8 cellular contexts compared by ENCODE assay signal in genomic region chr11:125112235-125112604, GRCh38. TPM values are rescaled to one million over a fixed set of nuclear protein-coding genes. Genes with fewer than 3 reads are reported as not detected.
DNase-seq lines count a peak whose midpoint lies in the region; ATAC-seq and TF ChIP-seq lines count a peak whose summit lies in the region.

No MANE protein-coding gene starts in this region.

- peak overlapping the region in 4 of 11 experiments; percentile 26 to 86 (median 43); a peak in 6 of 22 replicates for H3K9ac ChIP-seq in BLaER1 treated with 17β-estradiol and CSF1 and Interleukin-3, amounts not matched to agents 10 nM and 100 nM
- H3K9ac ChIP-seq in neural cell (ENCODE audit: low read length), result peak overlapping the region; percentile 78

- H3K36me3 ChIP-seq in BLaER1 treated with 17β-estradiol and CSF1 and Interleukin-3, amounts not matched to agents 10 nM and 100 nM, result peaks cover 0 to 3% (median 0%) of the 10 kb centered on the region in 11 experiments; a peak in 3 of 22 replicates
- H3K36me3 ChIP-seq in MG63 (no peaks in the 10 kb centered on the region), neural cell (ENCODE audit: insufficient read depth, low read length) (no peaks in the 10 kb centered on the region)

- peaks cover 0 to 14% (median 5%) of the 10 kb centered on the region in 11 experiments; a peak in 8 of 22 replicates for H3K9me3 ChIP-seq in BLaER1 treated with 17β-estradiol and CSF1 and Interleukin-3, amounts not matched to agents 10 nM and 100 nM (replicated peaks in 1 of 11)
- H3K9me3 ChIP-seq in MG63, result no peaks in the 10 kb centered on the region
- H3K9me3 ChIP-seq in neural cell (ENCODE audit: low read length), result no peaks in the 10 kb centered on the region

- H2AFZ ChIP-seq in neural cell (ENCODE audit: low read depth, low read length), result peak overlapping the region; percentile 77

- no peaks in the 10 kb centered on the region for H3F3A ChIP-seq in neural cell (ENCODE audit: insufficient read depth, low read length, poor library complexity, severe bottlenecking)

- H3K27me3 ChIP-seq in BLaER1 treated with 17β-estradiol and CSF1 and Interleukin-3, amounts not matched to agents 10 nM and 100 nM, result no peaks in the 10 kb centered on the region
- H3K27me3 ChIP-seq in MG63, result no peaks in the 10 kb centered on the region
- no peaks in the 10 kb centered on the region for H3K27me3 ChIP-seq in neural cell (ENCODE audit: insufficient read depth, low read depth, low read length)

- TF ChIP-seq EP300 in neural cell (conservative IDR thresholded peaks at IDR 0.05; ENCODE audit: poor library complexity, severe bottlenecking), result no peak

- intact Hi-C loops in dendritic cell treated with granulocyte-macrophage colony-stimulating factor and Interleukin-4, amounts not matched to agents 40 ng/mL and 50 ng/mL, for 4 days (cut with micrococcal nuclease), result loop anchor here (5.0 kb wide), 2 partner anchors 160 to 490 kb away; partner anchors contain the start of genes CCDC15 and TBRG1

- peak overlapping the region; percentile 95 for H3K27ac Mint-ChIP-seq in dendritic cell treated with granulocyte-macrophage colony-stimulating factor and Interleukin-4, amounts not matched to agents 40 ng/mL and 50 ng/mL, for 4 days

- H3K4me3 Mint-ChIP-seq in dendritic cell treated with granulocyte-macrophage colony-stimulating factor and Interleukin-4, amounts not matched to agents 40 ng/mL and 50 ng/mL, for 4 days, result peak overlapping the region; percentile 96

- no peaks in the 10 kb centered on the region for H4K20me1 ChIP-seq in BLaER1 treated with 17β-estradiol and CSF1 and Interleukin-3, amounts not matched to agents 10 nM and 100 nM
- H4K20me1 ChIP-seq in neural cell (ENCODE audit: insufficient read depth), result no peaks in the 10 kb centered on the region

- peaks cover 10% of the 10 kb centered on the region for H3K36me3 Mint-ChIP-seq in dendritic cell treated with granulocyte-macrophage colony-stimulating factor and Interleukin-4, amounts not matched to agents 40 ng/mL and 50 ng/mL, for 4 days (ENCODE audit: low read depth)

- no peaks in the 10 kb centered on the region for H3K9me3 Mint-ChIP-seq in dendritic cell treated with granulocyte-macrophage colony-stimulating factor and Interleukin-4, amounts not matched to agents 40 ng/mL and 50 ng/mL, for 4 days

- peaks cover 12% of the 10 kb centered on the region for H3K4me1 Mint-ChIP-seq in dendritic cell treated with granulocyte-macrophage colony-stimulating factor and Interleukin-4, amounts not matched to agents 40 ng/mL and 50 ng/mL, for 4 days (ENCODE audit: low read depth)

- H3K4me1 ChIP-seq in BLaER1 treated with 17β-estradiol and CSF1 and Interleukin-3, amounts not matched to agents 10 nM and 100 nM, result peaks cover 12 to 20% (median 15%) of the 10 kb centered on the region in 10 experiments

- peaks cover 4% of the 10 kb centered on the region for H3K27me3 Mint-ChIP-seq in dendritic cell treated with granulocyte-macrophage colony-stimulating factor and Interleukin-4, amounts not matched to agents 40 ng/mL and 50 ng/mL, for 4 days

- peak overlapping the region; percentile 32 to 89 (median 56); a peak in 21 of 22 replicates for H3K4me2 ChIP-seq in BLaER1 treated with 17β-estradiol and CSF1 and Interleukin-3, amounts not matched to agents 10 nM and 100 nM
- peak overlapping the region; percentile 61 for H3K4me2 ChIP-seq in neural cell (ENCODE audit: low read length)

- H3K27ac ChIP-seq in BLaER1 treated with 17β-estradiol and CSF1 and Interleukin-3, amounts not matched to agents 10 nM and 100 nM, result peak overlapping the region in 10 of 11 experiments; percentile 26 to 83 (median 74); a peak in 18 of 22 replicates
- peak overlapping the region; percentile 87 for H3K27ac ChIP-seq in neural cell (ENCODE audit: low read length)

- peaks cover 6% of the 10 kb centered on the region for H3K79me2 ChIP-seq in neural cell (replicated peaks; ENCODE audit: insufficient read depth, low read length)

- no peak for TF ChIP-seq RAD21 in neural cell (conservative IDR thresholded peaks at IDR 0.05)

- H3K9me2 ChIP-seq in neural cell (ENCODE audit: insufficient read depth, low read length), result no peaks in the 10 kb centered on the region

- no peak for ATAC-seq in GM21576 (IDR thresholded peaks at IDR 0.05; ENCODE audit: unreplicated experiment)

- H3K4me3 ChIP-seq in BLaER1 treated with 17β-estradiol and CSF1 and Interleukin-3, amounts not matched to agents 10 nM and 100 nM, result peak overlapping the region in 9 of 10 experiments; percentile 36 to 95 (median 79); a peak in 15 of 20 replicates
- H3K4me3 ChIP-seq in MG63, result peak overlapping the region; percentile 97
- peak overlapping the region; percentile 78 for H3K4me3 ChIP-seq in neural cell (ENCODE audit: low read length)

- no peak for TF ChIP-seq CTCF in neural cell (IDR thresholded peaks at IDR 0.05; ENCODE audit: poor library complexity, severe bottlenecking)

- DNase-seq in MG63, result no peak
- no peak for DNase-seq in stimulated activated CD4-positive, alpha-beta T cell treated with anti-CD3 and anti-CD28 coated beads, Interleukin-4, amount 100 ng/mL, for 1 hour
- DNase-seq in SKM-1 treated with dmso at 0.1 percent for 144 hours (lab: John Stamatoyannopoulos, UW; ENCODE audit: unreplicated experiment), result no peak
- no peak for DNase-seq in SIG-M5 (lab: John Stamatoyannopoulos, UW)

TF ChIP-seq in neural cell, 6 proteins besides CTCF, POLR2A, EP300 and RAD21:
- TF ChIP-seq SMC3 (conservative IDR thresholded peaks at IDR 0.05; ENCODE audit: poor library complexity) (no peak), EZH2 (IDR thresholded peaks at IDR 0.05; ENCODE audit: borderline replicate concordance, insufficient read depth, low read length, poor library complexity, severe bottlenecking) (no peak), TAF1 (IDR thresholded peaks at IDR 0.05; ENCODE audit: low read depth) (no peak), MXI1 (conservative IDR thresholded peaks at IDR 0.05; ENCODE audit: poor library complexity, severe bottlenecking) (no peak), POLR2AphosphoS5 (IDR thresholded peaks at IDR 0.05) (no peak)
- TF ChIP-seq, protein P1, sequence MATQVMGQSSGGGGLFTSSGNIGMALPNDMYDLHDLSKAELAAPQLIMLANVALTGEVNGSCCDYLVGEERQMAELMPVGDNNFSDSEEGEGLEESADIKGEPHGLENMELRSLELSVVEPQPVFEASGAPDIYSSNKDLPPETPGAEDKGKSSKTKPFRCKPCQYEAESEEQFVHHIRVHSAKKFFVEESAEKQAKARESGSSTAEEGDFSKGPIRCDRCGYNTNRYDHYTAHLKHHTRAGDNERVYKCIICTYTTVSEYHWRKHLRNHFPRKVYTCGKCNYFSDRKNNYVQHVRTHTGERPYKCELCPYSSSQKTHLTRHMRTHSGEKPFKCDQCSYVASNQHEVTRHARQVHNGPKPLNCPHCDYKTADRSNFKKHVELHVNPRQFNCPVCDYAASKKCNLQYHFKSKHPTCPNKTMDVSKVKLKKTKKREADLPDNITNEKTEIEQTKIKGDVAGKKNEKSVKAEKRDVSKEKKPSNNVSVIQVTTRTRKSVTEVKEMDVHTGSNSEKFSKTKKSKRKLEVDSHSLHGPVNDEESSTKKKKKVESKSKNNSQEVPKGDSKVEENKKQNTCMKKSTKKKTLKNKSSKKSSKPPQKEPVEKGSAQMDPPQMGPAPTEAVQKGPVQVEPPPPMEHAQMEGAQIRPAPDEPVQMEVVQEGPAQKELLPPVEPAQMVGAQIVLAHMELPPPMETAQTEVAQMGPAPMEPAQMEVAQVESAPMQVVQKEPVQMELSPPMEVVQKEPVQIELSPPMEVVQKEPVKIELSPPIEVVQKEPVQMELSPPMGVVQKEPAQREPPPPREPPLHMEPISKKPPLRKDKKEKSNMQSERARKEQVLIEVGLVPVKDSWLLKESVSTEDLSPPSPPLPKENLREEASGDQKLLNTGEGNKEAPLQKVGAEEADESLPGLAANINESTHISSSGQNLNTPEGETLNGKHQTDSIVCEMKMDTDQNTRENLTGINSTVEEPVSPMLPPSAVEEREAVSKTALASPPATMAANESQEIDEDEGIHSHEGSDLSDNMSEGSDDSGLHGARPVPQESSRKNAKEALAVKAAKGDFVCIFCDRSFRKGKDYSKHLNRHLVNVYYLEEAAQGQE (IDR thresholded peaks at IDR 0.05; ENCODE audit: borderline replicate concordance), result no peak

RNA-seq across cellular contexts. Expression of gene TMEM218, which starts 0.8 kb away (rescaled TPM):
- total RNA-seq in MG63 (2014; rRNA removed; shearing (Covaris generic); ENCODE audit: low replicate concordance), result 27.7 and 31.6 TPM in 2 replicates
- polyA plus RNA-seq in neural cell, result 70.0 and 86.6 TPM in 2 replicates
- 23.1 and 30.6 TPM in 2 replicates for polyA minus RNA-seq in neural cell

RNA-seq across cellular contexts. Expression of gene SLC37A2, which starts 49.1 kb away (rescaled TPM):
- total RNA-seq in MG63 (2014; rRNA removed; shearing (Covaris generic); ENCODE audit: low replicate concordance), result 0.07 and 0.79 TPM in 2 replicates
- 0.12 and 0.14 TPM in 2 replicates for polyA plus RNA-seq in neural cell
- polyA minus RNA-seq in neural cell, result 0.24 and 0.46 TPM in 2 replicates

RNA-seq across cellular contexts. Expression of gene PKNOX2, which starts 52.3 kb away (rescaled TPM):
- total RNA-seq in MG63 (2014; rRNA removed; shearing (Covaris generic); ENCODE audit: low replicate concordance), result 0.94 and 15.3 TPM in 2 replicates
- polyA plus RNA-seq in neural cell, result 0.99 and 1.2 TPM in 2 replicates
- polyA minus RNA-seq in neural cell, result 4.7 and 7.8 TPM in 2 replicates
